In genomic region chr22:41822289-41823057, GRCh38 we compare ENCODE assay signal across 8 cellular contexts. TPM values are rescaled to one million over a fixed set of nuclear protein-coding genes. Genes with fewer than 3 reads are reported as not detected.
DNase-seq lines count a peak whose midpoint lies in the region; ATAC-seq, FAIRE-seq and TF ChIP-seq lines count a peak whose summit lies in the region.

No MANE protein-coding gene starts in this region.

- no peak overlapping the region for H3K9ac ChIP-seq in DND-41 (ENCODE audit: low read depth, low read length)
- H3K9ac ChIP-seq in keratinocyte (ENCODE audit: control insufficient read depth, extremely low read depth, insufficient read depth, low read length): peak overlapping the region; percentile 36

- intact Hi-C loops in ascending aorta (cut with DNase I): loop anchor here (2.0 kb wide), 1 partner anchor 118 kb away; no protein-coding TSS in a partner anchor

- H3K27ac Mint-ChIP-seq in stimulated activated naive CD8-positive, alpha-beta T cell treated with anti-CD3 and anti-CD28 coated beads, Interleukin-15, amount 100 ng/mL, for 72 hours: peak overlapping the region in 1 of 2 donors; percentile 75

- DNase-seq in DND-41 (peak; percentile 29), HT-29 (ENCODE audit: low spot score) (peak; percentile 70), RKO (ENCODE audit: low spot score) (peak; percentile 72), ascending aorta (ENCODE audit: low spot score in 2 of 2) (no peak), keratinocyte (ENCODE audit: low read depth, low spot score) (peak; percentile 75), foreskin melanocyte (no peak)
- peak; percentile 52 to 63 for DNase-seq in stimulated activated naive CD8-positive, alpha-beta T cell treated with anti-CD3 and anti-CD28 coated beads, Interleukin-15, amount 100 ng/mL, for 72 hours

- H4K20me1 ChIP-seq in DND-41 (ENCODE audit: insufficient read depth, low read length): 0 out of 2 replicates have a peak, but pooled peaks cover 5% of the 10 kb centered on the region
- H4K20me1 ChIP-seq in keratinocyte (ENCODE audit: control insufficient read depth, extremely low read depth, insufficient read depth, low read length): no peaks in the 10 kb centered on the region

- TF ChIP-seq CTCF in DND-41 (IDR thresholded peaks at IDR 0.05; ENCODE audit: borderline replicate concordance, extremely low read depth, low read length, poor library complexity, severe bottlenecking) (peak; percentile 78), ascending aorta (IDR thresholded peaks at IDR 0.05) (peak in 2 of 3 experiments; percentile 40 to 45), keratinocyte (optimal IDR thresholded peaks at IDR 0.05 in 1 of 3, IDR thresholded peaks at IDR 0.05 in 1 of 3, conservative IDR thresholded peaks at IDR 0.05 in 1 of 3; ENCODE audit: extremely low read depth in 1 of 3, insufficient read depth in 2 of 3, low read length in 3 of 3) (peak; percentile 51 to 73 (median 55))

- H3K27me3 Mint-ChIP-seq in stimulated activated naive CD8-positive, alpha-beta T cell treated with anti-CD3 and anti-CD28 coated beads, Interleukin-15, amount 100 ng/mL, for 72 hours: no peaks in the 10 kb centered on the region

- peaks cover 46% of the 10 kb centered on the region for H3K36me3 ChIP-seq in DND-41 (ENCODE audit: insufficient read depth, low read length)
- H3K36me3 ChIP-seq in ascending aorta: no peaks in the 10 kb centered on the region
- H3K36me3 ChIP-seq in keratinocyte (ENCODE audit: control insufficient read depth in 2 of 2, extremely low read depth in 1 of 2, insufficient read depth in 2 of 2, low read length in 2 of 2): peaks cover 0 to 2% of the 10 kb centered on the region in 2 experiments

- peaks cover 36% of the 10 kb centered on the region for H3K4me1 Mint-ChIP-seq in stimulated activated naive CD8-positive, alpha-beta T cell treated with anti-CD3 and anti-CD28 coated beads, Interleukin-15, amount 100 ng/mL, for 72 hours

- dilution Hi-C loops in keratinocyte (cut with MboI; ENCODE audit: extremely low pct_ligation_motif_present, low sequenced_read_pairs): no loop called here

- H3K4me3 Mint-ChIP-seq in stimulated activated naive CD8-positive, alpha-beta T cell treated with anti-CD3 and anti-CD28 coated beads, Interleukin-15, amount 100 ng/mL, for 72 hours: no peak overlapping the region

- no peaks in the 10 kb centered on the region for H3K4me1 ChIP-seq in DND-41 (ENCODE audit: insufficient read depth, low read length)
- H3K4me1 ChIP-seq in ascending aorta: no peaks in the 10 kb centered on the region
- no peaks in the 10 kb centered on the region for H3K4me1 ChIP-seq in keratinocyte (ENCODE audit: control insufficient read depth, extremely low read depth, insufficient read depth, low read length)

- ATAC-seq in DND-41 (ENCODE audit: insufficient read depth, low read depth): peak; percentile 74
- ATAC-seq in stimulated activated naive CD8-positive, alpha-beta T cell treated with anti-CD3 and anti-CD28 coated beads, Interleukin-15, amount 100 ng/mL, for 72 hours: peak; percentile 99
- ATAC-seq in HG03378 (IDR thresholded peaks at IDR 0.05; ENCODE audit: unreplicated experiment): no peak

- H3K27me3 ChIP-seq in DND-41 (ENCODE audit: insufficient read depth, low read length, poor library complexity) (no peaks in the 10 kb centered on the region), ascending aorta (no peaks in the 10 kb centered on the region), keratinocyte (ENCODE audit: control insufficient read depth, extremely low read depth, insufficient read depth, low read length) (no peaks in the 10 kb centered on the region)

- H3K9me1 ChIP-seq in keratinocyte (ENCODE audit: control insufficient read depth, extremely low read depth, insufficient read depth, low read length): no peaks in the 10 kb centered on the region

- H3K27ac ChIP-seq in DND-41 (ENCODE audit: low read length) (0 out of 2 replicates have a peak overlapping the region, but pooled peaks have one; percentile 9), ascending aorta (no peak overlapping the region), keratinocyte (ENCODE audit: control insufficient read depth, insufficient read depth, low read length) (peak overlapping the region; percentile 22)

- H3K79me2 ChIP-seq in DND-41 (ENCODE audit: insufficient read depth, low read length) (no peaks in the 10 kb centered on the region), keratinocyte (ENCODE audit: control insufficient read depth, insufficient read depth, low read length) (no peaks in the 10 kb centered on the region)

- H3K4me3 ChIP-seq in DND-41 (ENCODE audit: low read depth in 1 of 2, low read length in 2 of 2) (no peak overlapping the region), ascending aorta (no peak overlapping the region), keratinocyte (ENCODE audit: control insufficient read depth in 2 of 3, extremely low read depth in 1 of 3, insufficient read depth in 2 of 3, low read depth in 1 of 3, low read length in 3 of 3) (no peak overlapping the region)

- H3K9me3 ChIP-seq in DND-41 (ENCODE audit: insufficient read depth, low read length, severe bottlenecking) (no peaks in the 10 kb centered on the region), ascending aorta (no peaks in the 10 kb centered on the region), keratinocyte (ENCODE audit: control insufficient read depth, low read depth, low read length) (no peaks in the 10 kb centered on the region)

- no peak overlapping the region for H3K4me2 ChIP-seq in DND-41 (ENCODE audit: insufficient read depth, low read length)
- no peak overlapping the region for H3K4me2 ChIP-seq in keratinocyte (ENCODE audit: control insufficient read depth, extremely low read depth, insufficient read depth, low read depth, low read length)

- no peaks in the 10 kb centered on the region for H3K9me3 Mint-ChIP-seq in stimulated activated naive CD8-positive, alpha-beta T cell treated with anti-CD3 and anti-CD28 coated beads, Interleukin-15, amount 100 ng/mL, for 72 hours

- FAIRE-seq in keratinocyte (lab: Jason Lieb, UNC): peak; percentile 96

- no peak overlapping the region for H2AFZ ChIP-seq in DND-41 (ENCODE audit: low read depth, low read length)
- no peak overlapping the region for H2AFZ ChIP-seq in keratinocyte (ENCODE audit: control insufficient read depth, low read length)

RNA-seq across cellular contexts. Expression of gene SREBF2, which starts 10.4 kb away (rescaled TPM):
- total RNA-seq in HT-29 (2014; rRNA removed; shearing (Covaris generic)): 88.5 and 104 TPM in 2 replicates
- total RNA-seq in ascending aorta: 46.1 TPM
- polyA plus RNA-seq in keratinocyte: 57.5 to 68.4 TPM (median 58.4 TPM) in 3 replicates
- 19.2 TPM for polyA plus RNA-seq in keratinocyte (2011; ENCODE audit: low read depth)
- polyA plus RNA-seq in keratinocyte (2011; cell fraction: cytosol; rRNA removed): 52.9 and 60.9 TPM in 2 replicates
- polyA plus RNA-seq in keratinocyte (2011; cell fraction: nucleus; rRNA removed): 147 and 198 TPM in 2 replicates
- polyA plus RNA-seq in keratinocyte (2012; ENCODE audit: low replicate concordance): 66.7 and 92.1 TPM in 2 replicates
- 107 to 195 TPM (median 126 TPM) in 3 replicates for polyA minus RNA-seq in keratinocyte
- polyA minus RNA-seq in keratinocyte (2011; cell fraction: cytosol; rRNA and poly(A)+ RNA removed): 85.4 TPM
- polyA minus RNA-seq in keratinocyte (2011; cell fraction: nucleus; rRNA and poly(A)+ RNA removed): 171 and 181 TPM in 2 replicates

RNA-seq across cellular contexts. Expression of gene CCDC134, which starts 22.0 kb away (rescaled TPM):
- 12.2 and 14.6 TPM in 2 replicates for total RNA-seq in HT-29 (2014; rRNA removed; shearing (Covaris generic))
- 6.4 TPM for total RNA-seq in ascending aorta
- polyA plus RNA-seq in keratinocyte: 3.5 to 6.3 TPM (median 4.1 TPM) in 3 replicates
- polyA plus RNA-seq in keratinocyte (2011; ENCODE audit: low read depth): 0.40 TPM
- 1.8 and 2.4 TPM in 2 replicates for polyA plus RNA-seq in keratinocyte (2011; cell fraction: cytosol; rRNA removed)
- 7.1 and 8.3 TPM in 2 replicates for polyA plus RNA-seq in keratinocyte (2011; cell fraction: nucleus; rRNA removed)
- 0.59 and 5.2 TPM in 2 replicates for polyA plus RNA-seq in keratinocyte (2012; ENCODE audit: low replicate concordance)
- polyA minus RNA-seq in keratinocyte: 9.2 to 15.3 TPM (median 9.9 TPM) in 3 replicates
- polyA minus RNA-seq in keratinocyte (2011; cell fraction: cytosol; rRNA and poly(A)+ RNA removed): 7.9 TPM
- 8.3 and 8.9 TPM in 2 replicates for polyA minus RNA-seq in keratinocyte (2011; cell fraction: nucleus; rRNA and poly(A)+ RNA removed)

Comparison
In these comparisons a context has a peak if more than half of its experiments do, and no peak if none do; other contexts are left out.
1. DNase-seq: peak in DND-41 (single experiment), HT-29 (single experiment), RKO (single experiment), keratinocyte (single experiment) and stimulated activated naive CD8-positive, alpha-beta T cell treated with anti-CD3 and anti-CD28 coated beads, Interleukin-15, amount 100 ng/mL, for 72 hours (2 of 2); none in ascending aorta (0 of 2) and foreskin melanocyte (single experiment).
2. H3K27ac ChIP-seq: peak in DND-41 (single experiment) and keratinocyte (single experiment); none in ascending aorta (0 of 2).
3. Peak in every context shown above with its lines, with median percentiles within 50 percentile points of each other: CTCF ChIP-seq.